Comparison of ENCODE assay signal across 31 cellular contexts in the genomic region with DNA sequence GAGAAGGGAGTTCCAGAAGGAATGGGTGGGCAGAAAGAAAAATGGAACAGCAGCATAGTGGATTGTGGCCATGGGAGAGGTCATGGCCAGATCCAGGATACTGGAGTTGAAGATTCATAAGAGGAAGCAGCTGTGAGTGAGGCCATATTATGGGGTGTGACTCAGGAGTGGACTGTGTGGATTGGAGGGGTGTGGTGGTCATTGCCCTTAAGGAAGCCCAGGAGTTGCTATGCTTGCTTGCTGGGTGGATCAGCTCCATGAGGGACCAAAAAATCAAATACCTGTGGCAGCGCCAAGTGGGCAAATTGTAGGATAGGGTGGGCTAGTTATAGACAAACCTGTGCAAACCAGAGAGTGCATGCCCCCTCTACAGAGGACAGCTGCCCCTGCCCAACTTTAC. TPM values are rescaled to one million over a fixed set of nuclear protein-coding genes. Genes with fewer than 3 reads are reported as not detected.
A peak's percentile ranks its signal among the peaks of the same experiment; 100 is the strongest.
DNase-seq lines count a peak whose midpoint lies in the region; ATAC-seq, FAIRE-seq and TF ChIP-seq lines count a peak whose summit lies in the region.
"Had no signal": no experiment of that assay in that cellular context is flagged by ENCODE, and none has a peak within 500 bp of the region (broad histone marks: within the 10 kb centered on the region; RNA-seq: fewer than 3 reads in every experiment).

No MANE protein-coding gene starts in this region.

- no peak overlapping the region for H2AFZ ChIP-seq in KMS-11 (ENCODE audit: low read depth)

- peak overlapping the region; percentile 55; the same call in 1 of the 2 replicates for H3K4me2 ChIP-seq in KMS-11

- H3K4me1 ChIP-seq in KMS-11 (ENCODE audit: low read depth, poor library complexity, severe bottlenecking) (peaks cover 80% of the 10 kb centered on the region), mucosa of rectum (ENCODE audit: control insufficient read depth in 2 of 2, insufficient read depth in 2 of 2, low read length in 2 of 2) (peaks cover 28% of the 10 kb centered on the region in 2 donors), gastrocnemius medialis (no peaks in the 10 kb centered on the region)
- H3K4me1 ChIP-seq: uterus had no signal

- H3K9me3 Mint-ChIP-seq in Calu3 (ENCODE audit: low read depth, unreplicated experiment): no peaks in the 10 kb centered on the region
- H3K9me3 Mint-ChIP-seq: activated CD4-positive, alpha-beta T cell treated with anti-CD3 and anti-CD28 coated beads, Interleukin-2, amount 10 ng/mL, durations not matched to agents 24 days and 14 days; activated naive CD4-positive, alpha-beta T cell treated with anti-CD3 and anti-CD28 coated beads for 36 hours; activated T-cell treated with anti-CD3 and anti-CD28 coated beads, Interleukin-2, amount 50 U/mL, for 72 hours; HFFc6; naive thymus-derived CD8-positive, alpha-beta T cell; T-helper 2 cell treated with Interferon-gamma antibody and Interleukin-4, amounts not matched to agents 5 μg/mL and 100 μg/mL, for 36 hours had no signal

- H3K27ac Mint-ChIP-seq in Calu3 (ENCODE audit: unreplicated experiment): peak overlapping the region; percentile 33
- H3K27ac Mint-ChIP-seq: activated CD4-positive, alpha-beta T cell treated with anti-CD3 and anti-CD28 coated beads, Interleukin-2, amount 10 ng/mL, durations not matched to agents 24 days and 14 days; activated naive CD4-positive, alpha-beta T cell treated with anti-CD3 and anti-CD28 coated beads for 36 hours; activated T-cell treated with anti-CD3 and anti-CD28 coated beads, Interleukin-2, amount 50 U/mL, for 72 hours; dendritic cell treated with granulocyte-macrophage colony-stimulating factor and Interleukin-4, amounts not matched to agents 40 ng/mL and 50 ng/mL, for 4 days; HFFc6; naive thymus-derived CD8-positive, alpha-beta T cell; stimulated activated naive B cell treated with anti-CD40 and anti-IgM and Interleukin-4, amounts not matched to agents 10 μg/mL and 1 μg/mL and 100 μg/mL, for 72 hours; T-helper 2 cell treated with Interferon-gamma antibody and Interleukin-4, amounts not matched to agents 5 μg/mL and 100 μg/mL, for 36 hours had no signal

- no peak for ATAC-seq in gastrocnemius medialis
- ATAC-seq: activated T-cell treated with anti-CD3 and anti-CD28 coated beads, Interleukin-2, amount 50 U/mL, for 72 hours; K562; left lobe of liver; naive thymus-derived CD8-positive, alpha-beta T cell had no signal

- TF ChIP-seq CTCF in Calu3 (IDR thresholded peaks at IDR 0.05; ENCODE audit: unreplicated experiment) (no peak), KMS-11 (conservative IDR thresholded peaks at IDR 0.05; ENCODE audit: low read depth, low read length) (no peak), bronchial epithelial cell (IDR thresholded peaks at IDR 0.05; ENCODE audit: insufficient read depth, low read length, severe bottlenecking) (no peak), gastrocnemius medialis (IDR thresholded peaks at IDR 0.05 in 4 of 5, conservative IDR thresholded peaks at IDR 0.05 in 1 of 5) (no peak)

- H4K20me1 ChIP-seq in KMS-11 (ENCODE audit: insufficient read depth): no peaks in the 10 kb centered on the region
- H4K20me1 ChIP-seq: BLaER1 treated with 17β-estradiol and CSF1 and Interleukin-3, amounts not matched to agents 10 nM and 100 nM had no signal

- H3K9me3 ChIP-seq in mucosa of rectum (ENCODE audit: control insufficient read depth in 2 of 2, low read length in 2 of 2): no peaks in the 10 kb centered on the region
- H3K9me3 ChIP-seq in gastrocnemius medialis: no peaks in the 10 kb centered on the region
- H3K9me3 ChIP-seq: BLaER1 treated with 17β-estradiol and CSF1 and Interleukin-3, amounts not matched to agents 10 nM and 100 nM; Caco-2; suprapubic skin; uterus had no signal

- DNase-seq in Calu3 (peak; percentile 17), bronchial epithelial cell (ENCODE audit: low read depth) (peak; percentile 55), NCI-H2107 (lab: John Stamatoyannopoulos, UW) (no peak), SKM-1 (lab: John Stamatoyannopoulos, UW; ENCODE audit: unreplicated experiment) (no peak), NOMO-1 treated with dmso at 0.1 percent for 144 hours (lab: John Stamatoyannopoulos, UW; ENCODE audit: unreplicated experiment) (no peak), gastrocnemius medialis (no peak)
- DNase-seq: activated CD4-positive, alpha-beta T cell treated with anti-CD3 and anti-CD28 coated beads, Interleukin-2, amount 10 ng/mL, durations not matched to agents 24 days and 14 days; activated naive CD4-positive, alpha-beta T cell treated with anti-CD3 and anti-CD28 coated beads for 36 hours; activated T-cell treated with anti-CD3 and anti-CD28 coated beads, Interleukin-2, amount 50 U/mL, for 72 hours; amygdala; Caco-2; head of caudate nucleus; HFFc6; naive thymus-derived CD8-positive, alpha-beta T cell; NCI-H1694 treated with DMSO at 0.1 percent for 48 hours; NCI-H526 treated with DMSO at 0.1 percent for 48 hours; retina; stimulated activated CD4-positive, alpha-beta T cell treated with anti-CD3 and anti-CD28 coated beads, Interleukin-12 subunit alpha, Interleukin-12 subunit beta, amount 100 ng/mL, for 4 hours; stimulated activated CD4-positive, alpha-beta T cell treated with anti-CD3 and anti-CD28 coated beads, Interleukin-4, amount 100 ng/mL, for 24 hours; stimulated activated naive B cell treated with anti-CD40 and anti-IgM and Interleukin-4, amounts not matched to agents 10 μg/mL and 1 μg/mL and 100 μg/mL, for 72 hours; uterus; WERI-Rb-1 had no signal

- FAIRE-seq in bronchial epithelial cell (lab: Jason Lieb, UNC): no peak
- FAIRE-seq: endometrium, K562 had no signal

- in situ Hi-C loops in gastrocnemius medialis (cut with MboI; ENCODE audit: low sequenced_read_pairs in 4 of 4): no loop called here

- no peaks in the 10 kb centered on the region for H3K36me3 Mint-ChIP-seq in Calu3 (ENCODE audit: insufficient read depth, unreplicated experiment)

- peaks cover 62% of the 10 kb centered on the region for H3K4me1 Mint-ChIP-seq in Calu3 (ENCODE audit: low read depth, unreplicated experiment)
- H3K4me1 Mint-ChIP-seq: activated CD4-positive, alpha-beta T cell treated with anti-CD3 and anti-CD28 coated beads, Interleukin-2, amount 10 ng/mL, durations not matched to agents 24 days and 14 days had no signal

- no peaks in the 10 kb centered on the region for H3K27me3 ChIP-seq in KMS-11 (ENCODE audit: insufficient read depth, low read depth)
- H3K27me3 ChIP-seq in bronchial epithelial cell (ENCODE audit: control insufficient read depth, insufficient read depth, low read length): no peaks in the 10 kb centered on the region
- no peaks in the 10 kb centered on the region for H3K27me3 ChIP-seq in mucosa of rectum (ENCODE audit: control insufficient read depth in 2 of 2, insufficient read depth in 2 of 2, low read length in 2 of 2)
- no peaks in the 10 kb centered on the region for H3K27me3 ChIP-seq in gastrocnemius medialis
- H3K27me3 ChIP-seq: BLaER1 treated with 17β-estradiol and CSF1 and Interleukin-3, amounts not matched to agents 10 nM and 100 nM; suprapubic skin; uterus had no signal

- TF ChIP-seq POLR2A in gastrocnemius medialis (IDR thresholded peaks at IDR 0.05): no peak

- CTCF ChIA-PET in Calu3 (lab: Charles Lee): interaction anchor here (0.6 to 0.7 kb wide), 2 partner anchors 1286 to 1462 kb away, joined by 3 to 6 read pairs; no protein-coding TSS in a partner anchor

- H3K36me3 ChIP-seq in KMS-11 (ENCODE audit: insufficient read depth): no peaks in the 10 kb centered on the region
- H3K36me3 ChIP-seq in bronchial epithelial cell (ENCODE audit: control insufficient read depth, insufficient read depth, low read length): no peaks in the 10 kb centered on the region
- H3K36me3 ChIP-seq in mucosa of rectum (ENCODE audit: control insufficient read depth in 2 of 2, insufficient read depth in 2 of 2, low read length in 2 of 2): no peaks in the 10 kb centered on the region
- no peaks in the 10 kb centered on the region for H3K36me3 ChIP-seq in gastrocnemius medialis
- H3K36me3 ChIP-seq: BLaER1 treated with 17β-estradiol and CSF1 and Interleukin-3, amounts not matched to agents 10 nM and 100 nM; suprapubic skin; uterus; WERI-Rb-1 had no signal

- H3K79me2 ChIP-seq in KMS-11 (ENCODE audit: insufficient read depth, low read depth): peaks cover 83% of the 10 kb centered on the region

- BruUV-seq in Calu3 (replicated peaks; lab: Mats Ljungman, UMichigan): no TSS peak

- intact Hi-C loops in Calu3 (cut with micrococcal nuclease; ENCODE audit: unreplicated experiment) (loop anchor here (5.0 kb wide), 1 partner anchor 114 kb away; no protein-coding TSS in a partner anchor), gastrocnemius medialis (cut with DNase I; ENCODE audit: low total_unique reads) (no loop called here)

- H3K4me3 Mint-ChIP-seq in Calu3 (ENCODE audit: low read depth, unreplicated experiment): no peak overlapping the region
- H3K4me3 Mint-ChIP-seq: activated CD4-positive, alpha-beta T cell treated with anti-CD3 and anti-CD28 coated beads, Interleukin-2, amount 10 ng/mL, durations not matched to agents 24 days and 14 days; activated naive CD4-positive, alpha-beta T cell treated with anti-CD3 and anti-CD28 coated beads for 36 hours; activated T-cell treated with anti-CD3 and anti-CD28 coated beads, Interleukin-2, amount 50 U/mL, for 72 hours; dendritic cell treated with granulocyte-macrophage colony-stimulating factor and Interleukin-4, amounts not matched to agents 40 ng/mL and 50 ng/mL, for 4 days; HFFc6; naive thymus-derived CD8-positive, alpha-beta T cell; stimulated activated naive B cell treated with anti-CD40 and anti-IgM and Interleukin-4, amounts not matched to agents 10 μg/mL and 1 μg/mL and 100 μg/mL, for 72 hours; T-helper 2 cell treated with Interferon-gamma antibody and Interleukin-4, amounts not matched to agents 5 μg/mL and 100 μg/mL, for 36 hours had no signal

- no peak overlapping the region for H3K27ac ChIP-seq in KMS-11
- peak overlapping the region; percentile 73 to 80 for H3K27ac ChIP-seq in mucosa of rectum (ENCODE audit: low read depth in 2 of 2, low read length in 2 of 2)
- H3K27ac ChIP-seq in gastrocnemius medialis: no peak overlapping the region
- H3K27ac ChIP-seq: BLaER1 treated with 17β-estradiol and CSF1 and Interleukin-3, amounts not matched to agents 10 nM and 100 nM; suprapubic skin; uterus; WERI-Rb-1 had no signal

- H3K9ac ChIP-seq in KMS-11 (no peak overlapping the region), mucosa of rectum (ENCODE audit: low read depth in 1 of 2, low read length in 2 of 2) (no peak overlapping the region)
- H3K9ac ChIP-seq: BLaER1 treated with 17β-estradiol and CSF1 and Interleukin-3, amounts not matched to agents 10 nM and 100 nM had no signal

- no peaks in the 10 kb centered on the region for H3K27me3 Mint-ChIP-seq in Calu3 (ENCODE audit: unreplicated experiment)
- H3K27me3 Mint-ChIP-seq: activated CD4-positive, alpha-beta T cell treated with anti-CD3 and anti-CD28 coated beads, Interleukin-2, amount 10 ng/mL, durations not matched to agents 24 days and 14 days; dendritic cell treated with granulocyte-macrophage colony-stimulating factor and Interleukin-4, amounts not matched to agents 40 ng/mL and 50 ng/mL, for 4 days; stimulated activated naive B cell treated with anti-CD40 and anti-IgM and Interleukin-4, amounts not matched to agents 10 μg/mL and 1 μg/mL and 100 μg/mL, for 72 hours had no signal

- no peak overlapping the region for H3K4me3 ChIP-seq in KMS-11 (IDR thresholded peaks at IDR 0.05; ENCODE audit: insufficient read depth, low read depth, low read length)
- H3K4me3 ChIP-seq in bronchial epithelial cell (ENCODE audit: low read depth, low read length): no peak overlapping the region
- H3K4me3 ChIP-seq in mucosa of rectum (ENCODE audit: low read length in 2 of 2): no peak overlapping the region
- no peak overlapping the region for H3K4me3 ChIP-seq in gastrocnemius medialis
- H3K4me3 ChIP-seq: BLaER1 treated with 17β-estradiol and CSF1 and Interleukin-3, amounts not matched to agents 10 nM and 100 nM; K562; suprapubic skin; uterus had no signal

RNA-seq across cellular contexts. Expression of gene LRRC1, which starts 18.3 kb away (rescaled TPM):
- total RNA-seq in Calu3 (2022) (26.6 TPM in 2 replicates), bronchial epithelial cell (19.7 and 22.9 TPM in 2 replicates), gastrocnemius medialis (1 to 10 TPM in 2 of 4 donors, under 1 TPM in 2; 0.67 to 8.5 (median 2.4) TPM)
- total RNA-seq: K562 had no signal

Comparison
In these comparisons a context has a peak if more than half of its experiments do, and no peak if none do; other contexts are left out.
1. DNase-seq: peak in Calu3 (single experiment) and bronchial epithelial cell (single experiment); none in NCI-H2107 (single experiment), SKM-1 (single experiment), NOMO-1 treated with dmso at 0.1 percent for 144 hours (single experiment) and gastrocnemius medialis (0 of 2).
2. H3K27ac ChIP-seq: peak in mucosa of rectum (2 of 2); none in KMS-11 (single experiment) and gastrocnemius medialis (0 of 4).